14 cellular contexts compared by ENCODE assay signal in the genomic region with DNA sequence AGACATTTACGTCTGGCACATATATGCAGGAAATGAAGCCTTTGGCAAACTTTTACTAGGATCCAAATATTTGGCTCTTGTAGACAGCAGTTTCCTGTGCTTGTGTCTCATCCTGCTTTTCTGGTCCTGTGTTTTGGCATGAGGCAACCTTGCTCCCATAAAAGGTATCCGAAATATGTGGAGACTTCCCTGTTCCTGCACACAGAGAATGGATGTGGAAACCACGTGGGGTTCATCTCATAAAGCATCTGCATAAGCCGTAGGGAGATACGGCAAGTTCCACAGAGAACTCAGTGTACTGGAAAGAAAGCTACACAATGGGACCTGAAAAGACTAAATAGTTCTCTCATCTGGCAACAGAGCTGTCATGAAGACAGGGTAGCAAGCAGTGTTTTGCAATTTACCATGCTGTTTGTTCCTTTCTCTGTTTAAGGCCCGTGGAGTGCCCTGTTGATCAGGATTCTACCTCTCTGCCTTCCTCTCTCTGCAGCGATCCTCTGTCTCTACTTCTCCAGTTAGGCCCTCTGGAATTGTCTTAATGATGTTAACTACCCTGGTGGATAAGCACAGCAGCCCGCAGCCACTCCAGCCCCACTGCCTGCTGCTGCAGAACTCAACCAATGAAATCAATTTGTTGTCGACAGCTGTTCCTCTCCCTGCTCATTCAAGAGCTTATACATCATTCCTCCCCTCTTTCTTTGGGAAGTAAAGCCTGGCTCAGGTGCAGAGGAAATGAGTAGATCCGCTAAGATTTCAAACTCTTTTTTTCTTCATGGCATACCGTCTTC.
DNase-seq lines count a peak whose midpoint lies in the region; ATAC-seq and TF ChIP-seq lines count a peak whose summit lies in the region.
"Had no signal": no experiment of that assay in that cellular context is flagged by ENCODE, and none has a peak within 500 bp of the region (broad histone marks: within the 10 kb centered on the region; RNA-seq: fewer than 3 reads in every experiment).

No MANE protein-coding gene starts in this region.

- no peaks in the 10 kb centered on the region for H3K27me3 ChIP-seq in gastroesophageal sphincter
- no peaks in the 10 kb centered on the region for H3K27me3 ChIP-seq in neuronal stem cell (ENCODE audit: control insufficient read depth in 3 of 3, insufficient read depth in 3 of 3, low read depth in 1 of 3, low read length in 3 of 3)
- H3K27me3 ChIP-seq: Peyer's patch had no signal

- no peak overlapping the region for H4K91ac ChIP-seq in neuronal stem cell (ENCODE audit: low read depth, low read length, poor library complexity)

- H3K27ac ChIP-seq in gastroesophageal sphincter (peak overlapping the region in 3 of 4 donors; percentile 23 to 56 (median 55)), neuronal stem cell (replicated peaks; ENCODE audit: low read length) (peak overlapping the region; percentile 51)

- H3K4me3 ChIP-seq in astrocyte of the cerebellum (ENCODE audit: low read depth, low read length) (no peak overlapping the region), gastroesophageal sphincter (no peak overlapping the region), neuronal stem cell (ENCODE audit: low read length in 2 of 2) (no peak overlapping the region)
- H3K4me3 ChIP-seq: Peyer's patch had no signal

- peak; percentile 85 for DNase-seq in EH (ENCODE audit: low read depth)
- DNase-seq in astrocyte of the cerebellum (ENCODE audit: low read depth), result peak; percentile 31
- DNase-seq in neuronal stem cell (ENCODE audit: low spot score), result peak; percentile 41
- DNase-seq in activated gamma-delta T cell (lab: John Stamatoyannopoulos, UW), result no peak
- DNase-seq in COLO829 (ENCODE audit: low spot score), result no peak
- DNase-seq in 8988T, result no peak
- DNase-seq: activated CD8-positive, alpha-beta T cell treated with anti-CD3 and anti-CD28 coated beads, Interleukin-2, amount 10 ng/mL, durations not matched to agents 7 days and 5 days; activated naive CD4-positive, alpha-beta T cell; DMS 273 treated with DMSO at 0.1 percent for 48 hours; Peyer's patch; stimulated activated CD8-positive, alpha-beta memory T cell treated with anti-CD3 and anti-CD28 coated beads, Interleukin-4, amount 100 ng/mL, for 48 hours; T-helper 9 cell had no signal

- no peak overlapping the region for H2AK5ac ChIP-seq in neuronal stem cell (ENCODE audit: low read depth, low read length)

- H2BK15ac ChIP-seq in neuronal stem cell (ENCODE audit: low read length), result no peak overlapping the region

- H3K4me1 ChIP-seq in gastroesophageal sphincter (peaks cover 0 to 29% (median 2%) of the 10 kb centered on the region in 3 donors), neuronal stem cell (ENCODE audit: control insufficient read depth in 2 of 2, insufficient read depth in 1 of 2, low read depth in 1 of 2, low read length in 2 of 2) (peaks cover 5% of the 10 kb centered on the region in 2 donors)
- H3K4me1 ChIP-seq: Peyer's patch had no signal

- no peak overlapping the region for H2BK5ac ChIP-seq in neuronal stem cell (ENCODE audit: low read length)

- peak; percentile 88 for ATAC-seq in gastroesophageal sphincter
- no peak for ATAC-seq in HG02610 (IDR thresholded peaks at IDR 0.05; ENCODE audit: unreplicated experiment)
- ATAC-seq: activated CD8-positive, alpha-beta T cell treated with anti-CD3 and anti-CD28 coated beads, Interleukin-2, amount 10 ng/mL, durations not matched to agents 7 days and 5 days had no signal

- H4K8ac ChIP-seq in neuronal stem cell (ENCODE audit: low read depth, low read length), result no peak overlapping the region

- WGBS in gastroesophageal sphincter (ENCODE audit: low coverage in 1 of 2), 2 donors, result 46 to 58% methylated on average over 9 to 11 of the region's 11 CpGs
- no CpG with 5 or more reads among the region's 11 CpGs for WGBS in neuronal stem cell (ENCODE audit: extremely low coverage in 2 of 2, insufficient read length in 2 of 2, insufficient replicate concordance in 1 of 2), 2 donors

- no peak overlapping the region for H3K23ac ChIP-seq in neuronal stem cell (ENCODE audit: low read depth, low read length, poor library complexity)

- TF ChIP-seq EP300 in gastroesophageal sphincter (IDR thresholded peaks at IDR 0.05), result no peak

- H3K4me2 ChIP-seq in neuronal stem cell (ENCODE audit: insufficient read depth, low read length, poor library complexity, severe bottlenecking), result no peak overlapping the region

- H3K9me3 ChIP-seq in gastroesophageal sphincter (no peaks in the 10 kb centered on the region), neuronal stem cell (replicated peaks in 1 of 2; ENCODE audit: control insufficient read depth in 2 of 2, insufficient read depth in 1 of 2, low read depth in 1 of 2, low read length in 2 of 2) (no peaks in the 10 kb centered on the region)
- H3K9me3 ChIP-seq: Peyer's patch had no signal

- H2BK12ac ChIP-seq in neuronal stem cell (ENCODE audit: low read length), result no peak overlapping the region

- H3K14ac ChIP-seq in neuronal stem cell (ENCODE audit: low read length), result no peak overlapping the region

- H2BK120ac ChIP-seq in neuronal stem cell (ENCODE audit: low read depth, low read length), result no peak overlapping the region

- H3K4ac ChIP-seq in neuronal stem cell (ENCODE audit: low read length), result no peak overlapping the region

- no peak for TF ChIP-seq POLR2A in gastroesophageal sphincter (IDR thresholded peaks at IDR 0.05)

- no peak overlapping the region for H3K18ac ChIP-seq in neuronal stem cell (ENCODE audit: low read length)

- H3K79me1 ChIP-seq in neuronal stem cell (ENCODE audit: low read depth, low read length), result no peaks in the 10 kb centered on the region

- H3K9ac ChIP-seq in neuronal stem cell (ENCODE audit: low read depth, low read length, poor library complexity), result no peak overlapping the region

- H2AFZ ChIP-seq in neuronal stem cell (ENCODE audit: low read length), result peak overlapping the region; percentile 62

- no peak for TF ChIP-seq CTCF in astrocyte of the cerebellum (IDR thresholded peaks at IDR 0.05; ENCODE audit: low read depth, low read length, missing control alignments)
- TF ChIP-seq CTCF in gastroesophageal sphincter (IDR thresholded peaks at IDR 0.05), result no peak

- in situ Hi-C loops in astrocyte of the cerebellum (cut with HindIII; ENCODE audit: low sequenced_read_pairs), result no loop called here

- no peaks in the 10 kb centered on the region for H3K36me3 ChIP-seq in gastroesophageal sphincter
- no peaks in the 10 kb centered on the region for H3K36me3 ChIP-seq in neuronal stem cell (replicated peaks in 1 of 2; ENCODE audit: control insufficient read depth in 2 of 2, insufficient read depth in 2 of 2, low read length in 2 of 2)
- H3K36me3 ChIP-seq: Peyer's patch had no signal

Comparison
In these comparisons a context has a peak if more than half of its experiments do, and no peak if none do; other contexts are left out.
1. DNase-seq: peak in EH (single experiment), astrocyte of the cerebellum (single experiment) and neuronal stem cell (single experiment); none in activated gamma-delta T cell (single experiment), COLO829 (single experiment) and 8988T (single experiment).